8 cellular contexts compared by ENCODE assay signal in the genomic region with DNA sequence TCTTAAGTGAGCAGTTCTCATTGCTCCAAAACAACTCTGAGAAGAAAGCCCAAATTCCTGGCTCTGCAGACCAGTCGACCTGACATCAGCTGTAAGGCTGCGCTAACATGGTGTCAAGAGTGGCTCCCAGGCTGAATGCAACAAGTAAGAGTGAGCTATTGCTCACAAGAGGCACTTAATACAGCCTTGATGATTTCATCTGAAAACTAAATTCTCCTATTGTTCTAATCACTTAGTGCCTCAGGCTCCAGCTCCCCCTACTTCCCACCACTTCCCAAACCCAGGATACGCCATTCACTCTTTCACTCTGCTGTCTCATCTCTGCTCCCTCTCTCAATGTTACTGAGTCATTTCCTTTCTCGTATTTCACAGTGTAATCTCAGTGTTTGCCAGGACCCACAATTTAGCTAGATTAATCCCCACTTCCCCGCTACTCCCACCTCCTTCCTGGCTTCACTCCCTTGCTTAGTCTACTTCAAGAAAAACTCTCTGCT.
DNase-seq lines count a peak whose midpoint lies in the region; ATAC-seq and TF ChIP-seq lines count a peak whose summit lies in the region.

No MANE protein-coding gene starts in this region.

- in situ Hi-C loops in mammary epithelial cell (cut with MboI; ENCODE audit: low sequenced_read_pairs in 2 of 2), result no loop called here

- peaks cover 58% of the 10 kb centered on the region for H3K79me2 ChIP-seq in mammary epithelial cell (ENCODE audit: insufficient read depth, low read length)

- POLR2A ChIA-PET in BJ (lab: Charles Lee), result interaction anchor here (0.5 to 1.2 kb wide), 3 partner anchors 78 to 160 kb away, joined by 3 to 7 read pairs (median 3); partner anchors contain the start of gene WWTR1

- 3% methylated on average over 5 of the region's 5 CpGs for WGBS in mammary epithelial cell (ENCODE audit: low coverage, missing lambda C conversion rate)
- WGBS in aorta, 2 donors, result 6 to 9% methylated on average over 5 of the region's 5 CpGs

- intact Hi-C loops in mammary epithelial cell (cut with micrococcal nuclease), result loop anchor here (1.0 kb wide), 1 partner anchor 82 kb away; the partner anchor contains the start of gene WWTR1
- intact Hi-C loops in lower lobe of right lung (cut with DNase I), result no loop called here
- intact Hi-C loops in aorta (cut with DNase I), result no loop called here

- ATAC-seq in GM21717 (IDR thresholded peaks at IDR 0.05; ENCODE audit: unreplicated experiment) (peak; percentile 65), lower lobe of right lung (peak; percentile 63 to 75), aorta (ENCODE audit: low FRiP score) (peak; percentile 81), GM21528 (IDR thresholded peaks at IDR 0.05; ENCODE audit: low FRiP score, unreplicated experiment) (no peak)

- TF ChIP-seq CTCF in BJ (IDR thresholded peaks at IDR 0.05; ENCODE audit: insufficient read depth, low read depth, low read length) (no peak), mammary epithelial cell (conservative IDR thresholded peaks at IDR 0.05 in 1 of 2, IDR thresholded peaks at IDR 0.05 in 1 of 2; ENCODE audit: extremely low read depth in 1 of 2, insufficient read depth in 1 of 2, low read depth in 1 of 2, low read length in 2 of 2) (no peak), lower lobe of right lung (IDR thresholded peaks at IDR 0.05) (no peak)

- H3K4me2 ChIP-seq in mammary epithelial cell (ENCODE audit: insufficient read depth, low read depth, low read length), result peak overlapping the region; percentile 71

- no TSS peak for BruUV-seq in mammary epithelial cell (replicated peaks; lab: Mats Ljungman, UMichigan)

- H3K4me1 ChIP-seq in mammary epithelial cell (ENCODE audit: insufficient read depth, low read length) (peaks cover 89% of the 10 kb centered on the region), lower lobe of right lung (peaks cover 80% of the 10 kb centered on the region), aorta (ENCODE audit: control insufficient read depth in 1 of 2, insufficient read depth in 2 of 2, low read length in 2 of 2) (peaks cover 9 to 24% of the 10 kb centered on the region in 2 donors)

- H3K36me3 ChIP-seq in BJ (ENCODE audit: control insufficient read depth, insufficient read depth, low read length) (0 out of 2 replicates have a peak, but pooled peaks cover 1% of the 10 kb centered on the region), mammary epithelial cell (ENCODE audit: insufficient read depth, low read length) (peaks cover 8% of the 10 kb centered on the region), lower lobe of right lung (peaks cover 13% of the 10 kb centered on the region), aorta (ENCODE audit: control insufficient read depth in 1 of 2, insufficient read depth in 2 of 2, low read length in 1 of 2) (no peaks in the 10 kb centered on the region)

- H3K9me3 ChIP-seq in mammary epithelial cell (replicated peaks; ENCODE audit: insufficient read depth, low read length) (no peaks in the 10 kb centered on the region), lower lobe of right lung (no peaks in the 10 kb centered on the region), aorta (ENCODE audit: control insufficient read depth, low read length) (no peaks in the 10 kb centered on the region)

- dilution Hi-C loops in mammary epithelial cell (cut with HindIII; ENCODE audit: low sequenced_read_pairs), result loop anchor here (5.0 kb wide), 1 partner anchor 41 kb away; no protein-coding TSS in a partner anchor

- no peaks in the 10 kb centered on the region for H4K20me1 ChIP-seq in mammary epithelial cell (ENCODE audit: insufficient read depth, low read length)

- H3K9ac ChIP-seq in mammary epithelial cell (ENCODE audit: insufficient read depth, low read length), result peak overlapping the region; percentile 81

- H3K27ac ChIP-seq in mammary epithelial cell (ENCODE audit: insufficient read depth, low read depth, low read length), result peak overlapping the region; percentile 97
- H3K27ac ChIP-seq in lower lobe of right lung, result peak overlapping the region; percentile 72
- peak overlapping the region; percentile 79 to 97 for H3K27ac ChIP-seq in aorta (ENCODE audit: low read depth in 1 of 2, low read length in 2 of 2)

- no peak overlapping the region for H2AFZ ChIP-seq in mammary epithelial cell (ENCODE audit: low read depth, low read length)

- no peaks in the 10 kb centered on the region for H3K27me3 ChIP-seq in BJ (ENCODE audit: control insufficient read depth, insufficient read depth, low read length)
- H3K27me3 ChIP-seq in mammary epithelial cell (ENCODE audit: insufficient read depth, low read length), result no peaks in the 10 kb centered on the region
- no peaks in the 10 kb centered on the region for H3K27me3 ChIP-seq in lower lobe of right lung (ENCODE audit: low read depth)
- H3K27me3 ChIP-seq in aorta (ENCODE audit: control insufficient read depth in 1 of 2, insufficient read depth in 2 of 2, low read length in 1 of 2), result no peaks in the 10 kb centered on the region

- CTCF ChIA-PET in BJ (lab: Yijun Ruan, JAX) (interaction anchor here (0.6 to 2.7 kb wide), 8 partner anchors 8 to 141 kb away, joined by 3 to 8 read pairs (median 4); no protein-coding TSS in a partner anchor), mammary epithelial cell (lab: Charles Lee; ENCODE audit: low non-redundant PET) (no interaction called here)

- DNase-seq in BJ (ENCODE audit: low read depth) (peak; percentile 90), NCI-H2107 (lab: John Stamatoyannopoulos, UW) (peak; percentile 34), mammary epithelial cell (peak; percentile 99), lower lobe of right lung (no peak), aorta (peak in 1 of 2 donors; percentile 56), SK-N-DZ (ENCODE audit: low spot score) (no peak)

- H3K4me3 ChIP-seq in BJ (ENCODE audit: low read depth, low read length) (no peak overlapping the region), mammary epithelial cell (replicated peaks in 1 of 3; ENCODE audit: insufficient read depth in 1 of 3, low read depth in 2 of 3, low read length in 3 of 3) (no peak overlapping the region), lower lobe of right lung (no peak overlapping the region), aorta (ENCODE audit: low read length in 2 of 2) (no peak overlapping the region)

Comparison
In these comparisons a context has a peak if more than half of its experiments do, and no peak if none do; other contexts are left out.
1. DNase-seq: peak in BJ (single experiment), NCI-H2107 (single experiment) and mammary epithelial cell (single experiment); none in lower lobe of right lung (single experiment) and SK-N-DZ (single experiment).
2. Peak in every context shown above with its lines, with median percentiles within 50 percentile points of each other: H3K27ac ChIP-seq.